8 cellular contexts compared by ENCODE assay signal in genomic region chr1:226871047-226871365, GRCh38. TPM values are rescaled to one million over a fixed set of nuclear protein-coding genes. Genes with fewer than 3 reads are reported as not detected.
DNase-seq lines count a peak whose midpoint lies in the region; ATAC-seq and TF ChIP-seq lines count a peak whose summit lies in the region.

No MANE protein-coding gene starts in this region.

- TF ChIP-seq CTCF in Caco-2 (IDR thresholded peaks at IDR 0.05; ENCODE audit: insufficient read depth in 1 of 2, low read depth in 1 of 2, low read length in 1 of 2, severe bottlenecking in 1 of 2, unreplicated experiment in 1 of 2) (no peak), OCI-LY7 (conservative IDR thresholded peaks at IDR 0.05; ENCODE audit: low read length) (no peak), esophagus squamous epithelium (IDR thresholded peaks at IDR 0.05) (no peak), ovary (IDR thresholded peaks at IDR 0.05) (no peak)

- H4K20me1 ChIP-seq in OCI-LY7 (ENCODE audit: insufficient read depth, low read length), result no peaks in the 10 kb centered on the region

- H3K27ac Mint-ChIP-seq in Caco-2 (ENCODE audit: unreplicated experiment), result peak overlapping the region; percentile 64

- peaks cover 7% of the 10 kb centered on the region for H3K4me1 Mint-ChIP-seq in Caco-2 (ENCODE audit: low read depth, unreplicated experiment)

- ATAC-seq in GM19452 (IDR thresholded peaks at IDR 0.05; ENCODE audit: unreplicated experiment), result no peak
- no peak for ATAC-seq in GM19023 (IDR thresholded peaks at IDR 0.05; ENCODE audit: unreplicated experiment)

- 0% methylated on average over 1 of the region's 19 CpGs; no CpG with 5 or more reads in 1 of the 2 donors for WGBS in esophagus squamous epithelium, 2 donors
- 0 to 1% (median 0%) methylated on average over 19 of the region's 19 CpGs for WGBS in ovary, 3 donors

- peaks cover 9% of the 10 kb centered on the region for H3K36me3 Mint-ChIP-seq in Caco-2 (ENCODE audit: insufficient read depth, unreplicated experiment)

- H3K27me3 Mint-ChIP-seq in Caco-2 (ENCODE audit: insufficient read depth, unreplicated experiment), result no peaks in the 10 kb centered on the region

- intact Hi-C loops in Caco-2 (cut with micrococcal nuclease; ENCODE audit: unreplicated experiment) (loop anchor here (5.0 kb wide), 1 partner anchor 71 kb away; the partner anchor contains the start of gene COQ8A), OCI-LY7 (cut with micrococcal nuclease; ENCODE audit: unreplicated experiment) (no loop called here), esophagus squamous epithelium (cut with DNase I) (no loop called here), ovary (cut with DNase I) (no loop called here)

- H3K9me3 ChIP-seq in Caco-2 (no peaks in the 10 kb centered on the region), OCI-LY7 (ENCODE audit: low read length) (no peaks in the 10 kb centered on the region), esophagus squamous epithelium (no peaks in the 10 kb centered on the region), ovary (no peaks in the 10 kb centered on the region)

- H3K4me3 Mint-ChIP-seq in Caco-2 (ENCODE audit: unreplicated experiment), result peak overlapping the region; percentile 87

- H3K4me2 ChIP-seq in OCI-LY7 (ENCODE audit: low read length), result peak overlapping the region; percentile 68

- H2AFZ ChIP-seq in OCI-LY7 (ENCODE audit: low read length), result 0 out of 2 replicates have a peak overlapping the region, but pooled peaks have one; percentile 53

- no peaks in the 10 kb centered on the region for H3K36me3 ChIP-seq in Caco-2 (ENCODE audit: control insufficient read depth, insufficient read depth, low read length)
- H3K36me3 ChIP-seq in OCI-LY7 (ENCODE audit: insufficient read depth, low read length), result no peaks in the 10 kb centered on the region
- H3K36me3 ChIP-seq in esophagus squamous epithelium, result peaks cover 0 to 2% (median 0%) of the 10 kb centered on the region in 3 donors
- H3K36me3 ChIP-seq in ovary, result no peaks in the 10 kb centered on the region

- no peak for TF ChIP-seq EP300 in ovary (IDR thresholded peaks at IDR 0.05)

- DNase-seq in Caco-2 (no peak), OCI-LY7 (ENCODE audit: low spot score) (no peak), esophagus squamous epithelium (lab: John Stamatoyannopoulos, UW) (no peak), ovary (no peak), HPDE6-E6E7 (ENCODE audit: extremely low spot score) (no peak), SW480 (ENCODE audit: low spot score) (no peak)

- H3K27me3 ChIP-seq in Caco-2 (replicated peaks; ENCODE audit: control insufficient read depth, insufficient read depth, low read length) (no peaks in the 10 kb centered on the region), esophagus squamous epithelium (no peaks in the 10 kb centered on the region), ovary (no peaks in the 10 kb centered on the region)

- H3K79me2 ChIP-seq in OCI-LY7 (ENCODE audit: insufficient read depth, low read depth, low read length), result no peaks in the 10 kb centered on the region

- H3K4me1 ChIP-seq in Caco-2, result no peaks in the 10 kb centered on the region; the same call in 1 of the 2 replicates
- peaks cover 6% of the 10 kb centered on the region for H3K4me1 ChIP-seq in OCI-LY7 (ENCODE audit: insufficient read depth, low read length, poor library complexity, severe bottlenecking)
- peaks cover 11 to 39% (median 15%) of the 10 kb centered on the region in 3 donors for H3K4me1 ChIP-seq in esophagus squamous epithelium
- peaks cover 11% of the 10 kb centered on the region for H3K4me1 ChIP-seq in ovary (ENCODE audit: insufficient read depth)

- H3K4me3 ChIP-seq in Caco-2 (ENCODE audit: low read depth, low read length) (peak overlapping the region; percentile 60), OCI-LY7 (ENCODE audit: low read depth, low read length, poor library complexity, severe bottlenecking) (peak overlapping the region; percentile 54), esophagus squamous epithelium (peak overlapping the region; percentile 54 to 91 (median 80)), ovary (peak overlapping the region; percentile 69)

- TF ChIP-seq POLR2A in esophagus squamous epithelium (IDR thresholded peaks at IDR 0.05), result no peak
- TF ChIP-seq POLR2A in ovary (IDR thresholded peaks at IDR 0.05), result no peak

- POLR2A ChIA-PET in Caco-2 (lab: Charles Lee) (no interaction called here), OCI-LY7 (lab: Charles Lee) (interaction anchor here (0.5 kb wide), 1 partner anchor 123 kb away, joined by 3 read pairs; no protein-coding TSS in a partner anchor)

- CTCF ChIA-PET in Caco-2 (lab: Charles Lee) (no interaction called here), OCI-LY7 (lab: Charles Lee; ENCODE audit: unreplicated experiment) (no interaction called here)

- H3K9me3 Mint-ChIP-seq in Caco-2 (ENCODE audit: unreplicated experiment), result peaks cover 7% of the 10 kb centered on the region

- H3K9me2 ChIP-seq in OCI-LY7 (ENCODE audit: insufficient read depth, low read length), result no peaks in the 10 kb centered on the region

- H3K27ac ChIP-seq in OCI-LY7 (ENCODE audit: low read depth, low read length, poor library complexity, severe bottlenecking), result no peak overlapping the region
- H3K27ac ChIP-seq in esophagus squamous epithelium, result peak overlapping the region; percentile 40 to 81 (median 74)
- peak overlapping the region; percentile 43 to 75 for H3K27ac ChIP-seq in ovary

- no TSS peak for BruUV-seq in Caco-2 (replicated peaks; lab: Mats Ljungman, UMichigan)
- BruUV-seq in OCI-LY7 (replicated peaks; lab: Mats Ljungman, UMichigan), result no TSS peak

RNA-seq across cellular contexts. Expression of gene PSEN2, which starts 0.6 kb away (rescaled TPM):
- total RNA-seq in Caco-2 (2022) (34.7 and 37.5 TPM in 2 replicates), OCI-LY7 (2022) (0.48 TPM in 1 of 2 replicates, not detected in the other), esophagus squamous epithelium (10 to 100 TPM in 3 of 4 donors, 1 to 10 TPM in 1; 8.3 to 23.5 (median 17.8) TPM), ovary (10 to 100 TPM; 19.4 to 37.0 (median 27.1) TPM)
- total RNA-seq in OCI-LY7 (2014; rRNA removed; shearing (Covaris generic)), result 1.2 and 1.7 TPM in 2 replicates
- polyA plus RNA-seq in ovary, result 10 to 100 TPM; 17.8 to 20.1 TPM
